ENCODE assay signal across 12 cellular contexts in the genomic region with DNA sequence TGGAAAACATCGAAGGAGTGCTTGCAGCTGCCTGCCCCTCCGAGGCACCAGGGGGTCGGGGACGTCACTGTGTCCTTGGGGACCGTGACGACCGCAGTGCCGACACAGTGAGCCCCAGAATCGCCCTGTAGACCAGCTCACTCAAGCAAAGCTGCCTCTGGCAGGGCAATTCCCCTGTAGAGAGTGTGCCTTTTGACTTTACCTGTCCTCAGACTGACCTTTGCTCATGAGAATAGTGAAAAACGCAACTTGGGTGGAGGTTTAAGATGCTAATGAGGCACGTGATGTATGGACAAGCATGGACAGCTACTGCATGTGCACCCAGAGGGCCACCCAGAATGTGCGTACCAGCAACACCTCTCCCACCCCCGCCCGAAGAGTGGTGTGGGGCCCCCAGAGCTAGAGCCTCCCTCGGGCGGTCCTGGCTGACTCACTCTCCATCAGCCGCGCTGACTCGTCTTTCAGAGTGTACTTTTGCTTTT.
DNase-seq lines count a peak whose midpoint lies in the region; ATAC-seq and TF ChIP-seq lines count a peak whose summit lies in the region.
"Had no signal": no experiment of that assay in that cellular context is flagged by ENCODE, and none has a peak within 500 bp of the region (broad histone marks: within the 10 kb centered on the region; RNA-seq: fewer than 3 reads in every experiment).

No MANE protein-coding gene starts in this region.

- TF ChIP-seq CTCF in GM20000 (IDR thresholded peaks at IDR 0.05; ENCODE audit: extremely low read depth, missing control alignments): no peak

- DNase-seq in GM20000 (ENCODE audit: low spot score): peak; percentile 43
- peak; percentile 31 for DNase-seq in germinal center (ENCODE audit: low spot score)
- no peak for DNase-seq in activated gamma-delta T cell (lab: John Stamatoyannopoulos, UW)
- DNase-seq in activated effector memory CD4-positive, alpha-beta T cell treated with Interleukin-2 at 50 U/mL for 16 hours: no peak
- no peak for DNase-seq in foreskin melanocyte
- no peak for DNase-seq in T1000 (lab: John Stamatoyannopoulos, UW)
- DNase-seq: CD4-positive, CD25-positive, alpha-beta regulatory T cell; hippocampal formation; NCI-H187 treated with DMSO at 0.1 percent for 48 hours had no signal

- peak; percentile 62 for ATAC-seq in HG03432 (IDR thresholded peaks at IDR 0.05; ENCODE audit: unreplicated experiment)

- peak overlapping the region; percentile 6; the same call in 1 of the 2 replicates for H3K4me3 ChIP-seq in GM08714 (ENCODE audit: low read length)
- H3K4me3 ChIP-seq: thoracic aorta had no signal

Comparison
In these comparisons a context has a peak if more than half of its experiments do, and no peak if none do; other contexts are left out.
1. DNase-seq: peak in GM20000 (single experiment) and germinal center (single experiment); none in activated gamma-delta T cell (single experiment), activated effector memory CD4-positive, alpha-beta T cell treated with Interleukin-2 at 50 U/mL for 16 hours (single experiment), foreskin melanocyte (single experiment) and T1000 (single experiment).